8 cellular contexts compared by ENCODE assay signal in the genomic region with DNA sequence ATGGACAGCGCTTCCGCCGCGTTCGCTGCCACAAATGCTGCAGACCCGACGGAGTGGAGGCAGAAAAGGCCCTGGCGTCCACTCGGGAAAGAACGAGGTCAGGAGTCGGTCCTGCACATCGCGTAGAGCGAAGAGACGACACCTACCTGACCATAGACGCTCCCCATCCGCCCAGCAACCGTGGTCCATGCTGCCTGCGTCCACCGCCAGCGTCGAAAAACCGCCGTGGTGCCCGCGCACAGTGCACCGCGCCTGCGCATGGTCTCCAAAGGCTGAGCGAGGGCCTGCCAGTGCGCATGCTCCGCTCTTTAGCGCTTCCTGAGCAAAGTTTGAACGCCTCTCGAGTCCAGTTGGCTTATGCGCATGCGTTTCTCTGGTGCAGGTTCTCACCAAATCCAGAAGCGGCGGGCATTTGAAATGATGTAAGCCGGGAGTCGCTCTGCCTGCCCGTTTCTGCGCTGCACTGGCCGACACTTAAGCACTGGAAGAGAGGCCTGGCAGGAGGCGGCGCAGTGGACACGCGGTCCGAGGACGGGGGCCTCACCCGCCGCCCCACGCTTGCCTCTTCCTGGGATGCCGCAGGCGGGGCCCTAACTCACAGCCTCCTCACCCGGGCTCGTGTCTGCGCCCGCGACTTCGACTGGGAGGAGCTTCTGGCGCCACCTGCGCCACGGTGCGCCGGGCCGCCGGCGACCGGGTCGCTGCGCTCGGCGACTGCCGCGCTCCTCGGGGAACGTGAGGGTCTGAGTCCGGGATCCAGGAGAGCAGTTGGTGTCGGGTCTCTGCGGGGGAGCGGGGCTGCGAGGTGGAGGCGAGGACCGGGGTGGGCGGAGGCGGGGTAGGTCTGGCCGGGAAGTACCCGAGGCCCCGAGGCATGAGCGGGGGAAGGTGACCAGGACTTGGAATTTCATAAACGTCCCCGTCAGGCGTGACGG. TPM values are rescaled to one million over a fixed set of nuclear protein-coding genes. Genes with fewer than 3 reads are reported as not detected.
DNase-seq lines count a peak whose midpoint lies in the region; ATAC-seq and TF ChIP-seq lines count a peak whose summit lies in the region.

A gene with protein sequence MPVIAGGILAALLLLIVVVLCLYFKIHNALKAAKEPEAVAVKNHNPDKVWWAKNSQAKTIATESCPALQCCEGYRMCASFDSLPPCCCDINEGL (minus strand): TSS at position 243 of the 935 bp plus-strand sequence. CDS start 29,066 bp downstream, outside the sequence.

- intact Hi-C loops in left ventricle myocardium superior (cut with micrococcal nuclease): no loop called here

- H3K36me3 ChIP-seq in GM06990 (ENCODE audit: control insufficient read depth, insufficient read depth, low read length): no peaks in the 10 kb centered on the region

- H3K27me3 ChIP-seq in GM06990 (replicated peaks; ENCODE audit: control insufficient read depth, insufficient read depth, low read length): no peaks in the 10 kb centered on the region

- peak; percentile 92 for DNase-seq in GM06990 (ENCODE audit: extremely low read depth, insufficient read length)
- DNase-seq in NCI-H1092 treated with DMSO at 0.1 percent for 48 hours (lab: John Stamatoyannopoulos, UW): peak; percentile 96
- DNase-seq in T follicular helper cell (ENCODE audit: low read depth): peak; percentile 92
- DNase-seq in amniotic epithelial cell (ENCODE audit: low read depth): peak; percentile 96
- DNase-seq in left ventricle myocardium superior: peak; percentile 93
- DNase-seq in retinal pigment epithelial cell (ENCODE audit: low read depth): peak; percentile 92
- no peak for DNase-seq in NCI-H2196 treated with DMSO at 0.1 percent for 48 hours (lab: John Stamatoyannopoulos, UW; ENCODE audit: unreplicated experiment)

- H3K4me3 ChIP-seq in GM06990 (replicated peaks; ENCODE audit: low read depth, low read length) (peak within 1 kb of the TSS; percentile 66), retinal pigment epithelial cell (ENCODE audit: low read length) (peak within 1 kb of the TSS; percentile 61)

- ATAC-seq in HG02571 (IDR thresholded peaks at IDR 0.05; ENCODE audit: unreplicated experiment) (peak; percentile 75), left ventricle myocardium superior (peak; percentile 100)

- TF ChIP-seq CTCF in GM06990 (IDR thresholded peaks at IDR 0.05; ENCODE audit: insufficient read depth, low read length, poor library complexity, severe bottlenecking) (no peak), retinal pigment epithelial cell (conservative IDR thresholded peaks at IDR 0.05; ENCODE audit: low read depth, low read length) (no peak)

RNA-seq across cellular contexts. Expression of the gene that starts here (rescaled TPM):
- 0.47 TPM for total RNA-seq in left ventricle myocardium superior

Comparison
In these comparisons a context has a peak if more than half of its experiments do, and no peak if none do; other contexts are left out.
1. Peak in DNase-seq and ATAC-seq in left ventricle myocardium superior; RNA of the gene not detected or under 1 TPM.